Comparison of ENCODE assay signal across 13 cellular contexts in the genomic region with DNA sequence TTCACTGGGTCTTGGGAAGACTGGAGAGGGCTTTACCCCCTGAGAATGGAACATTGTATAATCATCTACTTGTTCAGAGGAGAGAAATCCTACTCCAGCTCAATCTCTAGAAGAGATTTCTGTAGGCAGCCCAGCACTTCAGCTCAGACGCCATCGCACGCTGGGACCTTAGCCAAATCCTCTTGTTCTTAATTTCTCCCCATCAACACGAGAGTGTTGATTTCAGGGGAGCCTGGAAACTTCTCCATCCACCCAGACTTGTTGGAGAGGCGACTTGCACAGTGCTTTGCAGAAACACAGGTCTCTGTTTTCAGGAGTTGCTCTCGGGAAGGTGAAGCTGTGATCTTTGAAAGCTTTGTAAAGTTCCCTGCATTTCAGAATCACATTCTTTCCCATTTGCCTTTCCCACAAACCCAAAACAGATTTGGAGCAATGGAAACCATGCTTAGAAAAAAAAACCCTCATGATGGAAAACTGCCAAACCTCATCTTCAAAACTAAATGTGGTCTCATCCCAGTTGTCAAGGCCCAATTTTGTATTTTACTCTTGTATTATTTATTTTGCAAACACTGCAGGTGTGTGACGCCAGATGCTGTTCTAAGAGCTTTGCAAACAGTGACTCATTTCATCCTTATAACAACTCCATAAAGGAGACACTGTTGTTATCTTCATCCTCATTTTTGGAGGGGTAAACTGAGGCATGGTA.
DNase-seq lines count a peak whose midpoint lies in the region; ATAC-seq, FAIRE-seq and TF ChIP-seq lines count a peak whose summit lies in the region.
"Had no signal": no experiment of that assay in that cellular context is flagged by ENCODE, and none has a peak within 500 bp of the region (broad histone marks: within the 10 kb centered on the region; RNA-seq: fewer than 3 reads in every experiment).

No MANE protein-coding gene starts in this region.

- H3K4me2 ChIP-seq in HCT116 (ENCODE audit: low read length), result peak overlapping the region; percentile 52

- no peak overlapping the region for H3K27ac Mint-ChIP-seq in activated CD8-positive, alpha-beta T cell treated with anti-CD3 and anti-CD28 coated beads for 36 hours

- TF ChIP-seq CTCF in HCT116 (IDR thresholded peaks at IDR 0.05 in 2 of 3, conservative IDR thresholded peaks at IDR 0.05 in 1 of 3; ENCODE audit: borderline replicate concordance in 1 of 3, insufficient read depth in 1 of 3, low read depth in 2 of 3, low read length in 2 of 3) (no peak), bronchial epithelial cell (IDR thresholded peaks at IDR 0.05; ENCODE audit: insufficient read depth, low read length, severe bottlenecking) (no peak), GM13977 (IDR thresholded peaks at IDR 0.05; ENCODE audit: extremely low read depth, insufficient read depth, missing control alignments) (no peak), prostate gland (IDR thresholded peaks at IDR 0.05) (no peak)
- no peak for TF ChIP-seq CTCF in activated CD8-positive, alpha-beta T cell treated with anti-CD3 and anti-CD28 coated beads for 36 hours (IDR thresholded peaks at IDR 0.05)

- DNase-seq in HCT116 (ENCODE audit: low read depth, low spot score), result no peak
- peak; percentile 45 for DNase-seq in NCI-H2171 treated with DMSO at 0.1 percent for 48 hours (lab: John Stamatoyannopoulos, UW)
- peak; percentile 76 for DNase-seq in bronchial epithelial cell (ENCODE audit: low read depth)
- peak; percentile 45 for DNase-seq in posterior vena cava (ENCODE audit: low spot score)
- no peak for DNase-seq in activated CD8-positive, alpha-beta T cell treated with anti-CD3 and anti-CD28 coated beads for 36 hours
- no peak for DNase-seq in GM13977 (ENCODE audit: low spot score)
- DNase-seq in prostate gland (ENCODE audit: low spot score), result no peak
- DNase-seq: activated CD8-positive, alpha-beta memory T cell treated with anti-CD3 and anti-CD28 coated beads, Interleukin-2, amount 50 U/mL, for 48 hours; body of pancreas; occipital lobe; stimulated activated CD4-positive, alpha-beta T cell treated with anti-CD3 and anti-CD28 coated beads, Interleukin-4, amount 100 ng/mL, for 4 hours had no signal

- ATAC-seq in HCT116, result no peak; the same call in 1 of the 2 replicates
- no peak for ATAC-seq in activated CD8-positive, alpha-beta T cell treated with anti-CD3 and anti-CD28 coated beads for 36 hours
- no peak for ATAC-seq in HG02798 (IDR thresholded peaks at IDR 0.05; ENCODE audit: poor library complexity, unreplicated experiment)
- ATAC-seq: body of pancreas had no signal

- no TSS peak for BruUV-seq in HCT116 (replicated peaks; lab: Mats Ljungman, UMichigan)

- peaks cover 1% of the 10 kb centered on the region for H3K27me3 Mint-ChIP-seq in activated CD8-positive, alpha-beta T cell treated with anti-CD3 and anti-CD28 coated beads for 36 hours

- H3K27ac ChIP-seq in HCT116 (ENCODE audit: low read depth, low read length) (no peak overlapping the region), prostate gland (no peak overlapping the region)
- H3K27ac ChIP-seq: body of pancreas had no signal

- H4K20me1 ChIP-seq in HCT116 (ENCODE audit: insufficient read depth), result no peaks in the 10 kb centered on the region

- TF ChIP-seq RAD21 in HCT116 (IDR thresholded peaks at IDR 0.05; ENCODE audit: low read depth), result no peak

- peaks cover 7 to 50% of the 10 kb centered on the region in 2 experiments for H3K4me1 ChIP-seq in HCT116 (ENCODE audit: control insufficient read depth in 1 of 2, insufficient read depth in 2 of 2, low read length in 2 of 2)
- no peaks in the 10 kb centered on the region for H3K4me1 ChIP-seq in prostate gland (replicated peaks)

- no peaks in the 10 kb centered on the region for H3K4me1 Mint-ChIP-seq in activated CD8-positive, alpha-beta T cell treated with anti-CD3 and anti-CD28 coated beads for 36 hours (ENCODE audit: low read depth)

- CTCF ChIA-PET in HCT116 (lab: Charles Lee), result no interaction called here
- CTCF ChIA-PET in activated CD8-positive, alpha-beta T cell treated with anti-CD3 and anti-CD28 coated beads for 36 hours (lab: Charles Lee), result interaction anchor here (0.9 to 1.6 kb wide), 2 partner anchors 37 to 44 kb away, joined by 3 to 4 read pairs; no protein-coding TSS in a partner anchor

- no peaks in the 10 kb centered on the region for H3K9me2 ChIP-seq in HCT116 (ENCODE audit: insufficient read depth)

- no peak overlapping the region for H3K4me3 Mint-ChIP-seq in activated CD8-positive, alpha-beta T cell treated with anti-CD3 and anti-CD28 coated beads for 36 hours

- H3K4me3 ChIP-seq in HCT116 (replicated peaks in 1 of 2; ENCODE audit: low read depth in 1 of 2, low read length in 2 of 2) (no peak overlapping the region), bronchial epithelial cell (ENCODE audit: low read depth, low read length) (no peak overlapping the region), prostate gland (no peak overlapping the region)
- H3K4me3 ChIP-seq: body of pancreas had no signal

- POLR2A ChIA-PET in HCT116 (lab: Charles Lee), result no interaction called here
- POLR2A ChIA-PET in activated CD8-positive, alpha-beta T cell treated with anti-CD3 and anti-CD28 coated beads for 36 hours (lab: Charles Lee), result no interaction called here

- H3K36me3 Mint-ChIP-seq in activated CD8-positive, alpha-beta T cell treated with anti-CD3 and anti-CD28 coated beads for 36 hours (ENCODE audit: low read depth), result no peaks in the 10 kb centered on the region

- WGBS in prostate gland, result 84% methylated on average over 7 of the region's 7 CpGs

- RAD21 ChIA-PET in HCT116 (lab: Charles Lee; ENCODE audit: low non-redundant PET in 1 of 2, low total read pairs in 2 of 2, uncharacterized antibody in 2 of 2, unreplicated experiment in 2 of 2), result no interaction called here

- no peaks in the 10 kb centered on the region for H3K79me2 ChIP-seq in HCT116 (ENCODE audit: insufficient read depth, low read length)

- no peaks in the 10 kb centered on the region for H3K9me3 Mint-ChIP-seq in activated CD8-positive, alpha-beta T cell treated with anti-CD3 and anti-CD28 coated beads for 36 hours

- peak overlapping the region; percentile 38 for H2AFZ ChIP-seq in HCT116 (ENCODE audit: low read depth, low read length, poor library complexity, severe bottlenecking)

- intact Hi-C loops in HCT116 (cut with micrococcal nuclease), result loop anchor here (1.0 kb wide), 1 partner anchor 38 kb away; no protein-coding TSS in a partner anchor
- intact Hi-C loops in posterior vena cava (cut with DNase I), result no loop called here
- intact Hi-C loops in activated CD8-positive, alpha-beta T cell treated with anti-CD3 and anti-CD28 coated beads for 36 hours (cut with micrococcal nuclease), result no loop called here
- intact Hi-C loops in prostate gland (cut with DNase I), result no loop called here

- H3K36me3 ChIP-seq in HCT116 (ENCODE audit: control insufficient read depth in 1 of 2, insufficient read depth in 2 of 2, low read length in 2 of 2) (no peaks in the 10 kb centered on the region), bronchial epithelial cell (ENCODE audit: control insufficient read depth, insufficient read depth, low read length) (no peaks in the 10 kb centered on the region), prostate gland (no peaks in the 10 kb centered on the region)

- no peaks in the 10 kb centered on the region for H3K27me3 ChIP-seq in HCT116 (ENCODE audit: insufficient read depth, low read length)
- no peaks in the 10 kb centered on the region for H3K27me3 ChIP-seq in bronchial epithelial cell (ENCODE audit: control insufficient read depth, insufficient read depth, low read length)
- H3K27me3 ChIP-seq in prostate gland (replicated peaks; ENCODE audit: insufficient read depth), result no peaks in the 10 kb centered on the region
- H3K27me3 ChIP-seq: body of pancreas had no signal

- TF ChIP-seq POLR2A in HCT116 (IDR thresholded peaks at IDR 0.05; ENCODE audit: borderline replicate concordance, extremely low read depth, insufficient read depth, insufficient read length) (no peak), prostate gland (IDR thresholded peaks at IDR 0.05) (no peak)

- in situ Hi-C loops in GM13977 (cut with MboI; ENCODE audit: low pct_unique_long_range_greater_than_20kb, low sequenced_read_pairs, unreplicated experiment), result no loop called here

- H3K9me3 ChIP-seq in HCT116 (ENCODE audit: control insufficient read depth in 1 of 2, insufficient read depth in 1 of 2, low read depth in 1 of 2, low read length in 2 of 2), result no peaks in the 10 kb centered on the region; a peak in 1 of 4 replicates
- no peaks in the 10 kb centered on the region for H3K9me3 ChIP-seq in prostate gland
- H3K9me3 ChIP-seq: body of pancreas had no signal

- FAIRE-seq in bronchial epithelial cell (lab: Jason Lieb, UNC), result peak; percentile 18
- FAIRE-seq: kidney had no signal

- peak overlapping the region; percentile 10; the same call in 1 of the 2 replicates for H3K9ac ChIP-seq in HCT116 (ENCODE audit: low read length)

TF ChIP-seq in HCT116, 20 proteins besides CTCF, POLR2A, EP300 and RAD21 (continues in another document):
- TF ChIP-seq CEBPB (IDR thresholded peaks at IDR 0.05; ENCODE audit: low read depth) (no peak), SP1 (IDR thresholded peaks at IDR 0.05; ENCODE audit: low read depth) (no peak), ELF1 (IDR thresholded peaks at IDR 0.05; ENCODE audit: borderline replicate concordance, low read depth) (no peak), FOSL1 (IDR thresholded peaks at IDR 0.05; ENCODE audit: low read depth) (no peak), EZH2phosphoT487 (IDR thresholded peaks at IDR 0.05; ENCODE audit: borderline replicate concordance) (no peak), JUND (IDR thresholded peaks at IDR 0.05) (no peak), SRF (IDR thresholded peaks at IDR 0.05; ENCODE audit: low read depth) (no peak), ZNF274 (IDR thresholded peaks at IDR 0.05; ENCODE audit: low read depth, low read length) (no peak), YY1 (IDR thresholded peaks at IDR 0.05; ENCODE audit: extremely low read depth, insufficient replicate concordance, low read depth, low read length) (no peak), TCF7L2 (IDR thresholded peaks at IDR 0.05; ENCODE audit: borderline replicate concordance, extremely low read depth, insufficient read depth, insufficient read length) (no peak)
- TF ChIP-seq, protein P1, sequence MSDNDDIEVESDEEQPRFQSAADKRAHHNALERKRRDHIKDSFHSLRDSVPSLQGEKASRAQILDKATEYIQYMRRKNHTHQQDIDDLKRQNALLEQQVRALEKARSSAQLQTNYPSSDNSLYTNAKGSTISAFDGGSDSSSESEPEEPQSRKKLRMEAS (IDR thresholded peaks at IDR 0.05), result no peak

Comparison
In these comparisons a context has a peak if more than half of its experiments do, and no peak if none do; other contexts are left out.
1. DNase-seq: peak in NCI-H2171 treated with DMSO at 0.1 percent for 48 hours (single experiment), bronchial epithelial cell (single experiment) and posterior vena cava (single experiment); none in HCT116 (single experiment), activated CD8-positive, alpha-beta T cell treated with anti-CD3 and anti-CD28 coated beads for 36 hours (single experiment), GM13977 (single experiment) and prostate gland (single experiment).